2 cellular contexts compared by ENCODE assay signal in the genomic region with DNA sequence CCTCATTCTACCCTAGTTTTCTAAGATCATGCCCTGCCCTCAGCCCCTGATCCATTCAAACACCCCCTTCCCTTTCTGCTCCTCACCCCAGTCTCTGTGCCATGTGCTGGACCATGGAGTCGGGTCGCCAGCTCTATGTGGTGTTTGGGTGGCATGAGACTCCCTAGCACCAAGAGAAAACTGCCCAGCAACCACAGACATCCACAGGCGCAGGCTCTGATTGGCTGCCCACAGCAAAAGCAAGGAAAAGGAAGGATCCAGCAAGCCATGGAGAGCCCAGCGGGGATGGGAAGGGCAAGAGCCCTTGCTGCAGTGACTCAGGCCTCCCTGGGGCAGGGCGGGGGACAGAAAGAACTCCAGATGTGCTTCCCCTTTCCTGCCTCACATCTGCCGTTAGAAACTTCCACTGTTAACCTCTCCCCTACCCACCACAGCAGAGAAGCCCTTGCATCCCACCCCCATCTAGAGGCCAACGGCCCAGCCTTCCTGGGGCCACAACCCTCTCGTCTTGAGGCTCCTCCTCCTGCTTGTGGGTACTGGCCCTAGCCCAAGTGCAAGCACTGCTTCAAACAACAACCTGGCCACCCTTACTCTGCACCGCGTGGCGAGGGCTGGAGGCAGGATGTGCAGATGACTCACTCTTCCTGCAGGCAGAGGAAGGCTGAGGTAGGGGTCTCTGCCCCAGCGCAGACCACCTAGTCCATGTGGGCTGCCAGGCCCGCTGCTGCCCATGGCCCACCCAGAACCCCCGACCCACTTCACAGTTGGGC.
A peak's percentile ranks its signal among the peaks of the same experiment; 100 is the strongest.
TF ChIP-seq lines count a peak whose summit lies in the region.

No MANE protein-coding gene starts in this region.

TF ChIP-seq in HEK293, 187 proteins besides CTCF, POLR2A, EP300 and RAD21 (continues in another document):
- TF ChIP-seq ZBTB10 (tag by site-specific recombination; IDR thresholded peaks at IDR 0.05) = peak; percentile 14; the same call in 1 of the 2 replicates
- peak; percentile 30; the same call in 1 of the 2 replicates for TF ChIP-seq ZNF335 (tag by site-specific recombination; conservative IDR thresholded peaks at IDR 0.05)
- peak; percentile 58 for TF ChIP-seq SP3 (tag by site-specific recombination; IDR thresholded peaks at IDR 0.05)
- 0 out of 2 replicates have a peak, but pooled peaks have one; percentile 18 for TF ChIP-seq ZNF324 (tag by site-specific recombination; IDR thresholded peaks at IDR 0.05)
- no peak for TF ChIP-seq ZNF830 (tag by site-specific recombination; IDR thresholded peaks at IDR 0.05; ENCODE audit: low read depth)
- peak; percentile 87 for TF ChIP-seq ZXDB (tag by site-specific recombination; IDR thresholded peaks at IDR 0.05)
- TF ChIP-seq, protein P1, sequence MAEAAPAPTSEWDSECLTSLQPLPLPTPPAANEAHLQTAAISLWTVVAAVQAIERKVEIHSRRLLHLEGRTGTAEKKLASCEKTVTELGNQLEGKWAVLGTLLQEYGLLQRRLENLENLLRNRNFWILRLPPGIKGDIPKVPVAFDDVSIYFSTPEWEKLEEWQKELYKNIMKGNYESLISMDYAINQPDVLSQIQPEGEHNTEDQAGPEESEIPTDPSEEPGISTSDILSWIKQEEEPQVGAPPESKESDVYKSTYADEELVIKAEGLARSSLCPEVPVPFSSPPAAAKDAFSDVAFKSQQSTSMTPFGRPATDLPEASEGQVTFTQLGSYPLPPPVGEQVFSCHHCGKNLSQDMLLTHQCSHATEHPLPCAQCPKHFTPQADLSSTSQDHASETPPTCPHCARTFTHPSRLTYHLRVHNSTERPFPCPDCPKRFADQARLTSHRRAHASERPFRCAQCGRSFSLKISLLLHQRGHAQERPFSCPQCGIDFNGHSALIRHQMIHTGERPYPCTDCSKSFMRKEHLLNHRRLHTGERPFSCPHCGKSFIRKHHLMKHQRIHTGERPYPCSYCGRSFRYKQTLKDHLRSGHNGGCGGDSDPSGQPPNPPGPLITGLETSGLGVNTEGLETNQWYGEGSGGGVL (tag by site-specific recombination; IDR thresholded peaks at IDR 0.05) = peak; percentile 50
- TF ChIP-seq KLF8 (tag by site-specific recombination; IDR thresholded peaks at IDR 0.05) = no peak; the same call in none of the 2 replicates
- peak; percentile 58; the same call in 1 of the 2 replicates for TF ChIP-seq KLF17 (tag by site-specific recombination; IDR thresholded peaks at IDR 0.05)
- TF ChIP-seq SP2 (tag by site-specific recombination; IDR thresholded peaks at IDR 0.05) = peak; percentile 56
- TF ChIP-seq ZBTB20 (tag by site-specific recombination; IDR thresholded peaks at IDR 0.05) = peak; percentile 54; the same call in 1 of the 2 replicates
- TF ChIP-seq ZNF600 (tag by site-specific recombination; IDR thresholded peaks at IDR 0.05) = peak; percentile 86
- no peak for TF ChIP-seq ZNF530 (tag by site-specific recombination; IDR thresholded peaks at IDR 0.05; ENCODE audit: low read depth)
- TF ChIP-seq ZNF366 (tag by site-specific recombination; conservative IDR thresholded peaks at IDR 0.05) = peak; percentile 78
- TF ChIP-seq ZNF184 (tag by site-specific recombination; IDR thresholded peaks at IDR 0.05) = no peak
- 0 out of 2 replicates have a peak, but pooled peaks have one; percentile 34 for TF ChIP-seq KLF1 (tag by site-specific recombination; IDR thresholded peaks at IDR 0.05)
- TF ChIP-seq GLIS2 (tag by site-specific recombination; IDR thresholded peaks at IDR 0.05) = peak; percentile 88
- no peak for TF ChIP-seq ZFP41 (tag by site-specific recombination; IDR thresholded peaks at IDR 0.05; ENCODE audit: borderline replicate concordance)
- TF ChIP-seq ZNF692 (tag by site-specific recombination; IDR thresholded peaks at IDR 0.05) = peak; percentile 47; the same call in 1 of the 2 replicates
- TF ChIP-seq WT1 (tag by site-specific recombination; IDR thresholded peaks at IDR 0.05) = peak; percentile 3; the same call in 1 of the 2 replicates
- peak; percentile 42; the same call in 1 of the 2 replicates for TF ChIP-seq ZNF660 (tag by site-specific recombination; IDR thresholded peaks at IDR 0.05)
- no peak for TF ChIP-seq ZNF626 (tag by site-specific recombination; IDR thresholded peaks at IDR 0.05)
- peak; percentile 84 for TF ChIP-seq ZBTB48 (tag by site-specific recombination; IDR thresholded peaks at IDR 0.05)
- peak; percentile 93 for TF ChIP-seq IKZF3 (tag by site-specific recombination; IDR thresholded peaks at IDR 0.05)
- TF ChIP-seq ZBTB17 (tag by site-specific recombination; IDR thresholded peaks at IDR 0.05) = peak; percentile 71

TF ChIP-seq in HepG2, 621 proteins besides CTCF, POLR2A, EP300 and RAD21 (continues in another document):
- TF ChIP-seq, protein P2, sequence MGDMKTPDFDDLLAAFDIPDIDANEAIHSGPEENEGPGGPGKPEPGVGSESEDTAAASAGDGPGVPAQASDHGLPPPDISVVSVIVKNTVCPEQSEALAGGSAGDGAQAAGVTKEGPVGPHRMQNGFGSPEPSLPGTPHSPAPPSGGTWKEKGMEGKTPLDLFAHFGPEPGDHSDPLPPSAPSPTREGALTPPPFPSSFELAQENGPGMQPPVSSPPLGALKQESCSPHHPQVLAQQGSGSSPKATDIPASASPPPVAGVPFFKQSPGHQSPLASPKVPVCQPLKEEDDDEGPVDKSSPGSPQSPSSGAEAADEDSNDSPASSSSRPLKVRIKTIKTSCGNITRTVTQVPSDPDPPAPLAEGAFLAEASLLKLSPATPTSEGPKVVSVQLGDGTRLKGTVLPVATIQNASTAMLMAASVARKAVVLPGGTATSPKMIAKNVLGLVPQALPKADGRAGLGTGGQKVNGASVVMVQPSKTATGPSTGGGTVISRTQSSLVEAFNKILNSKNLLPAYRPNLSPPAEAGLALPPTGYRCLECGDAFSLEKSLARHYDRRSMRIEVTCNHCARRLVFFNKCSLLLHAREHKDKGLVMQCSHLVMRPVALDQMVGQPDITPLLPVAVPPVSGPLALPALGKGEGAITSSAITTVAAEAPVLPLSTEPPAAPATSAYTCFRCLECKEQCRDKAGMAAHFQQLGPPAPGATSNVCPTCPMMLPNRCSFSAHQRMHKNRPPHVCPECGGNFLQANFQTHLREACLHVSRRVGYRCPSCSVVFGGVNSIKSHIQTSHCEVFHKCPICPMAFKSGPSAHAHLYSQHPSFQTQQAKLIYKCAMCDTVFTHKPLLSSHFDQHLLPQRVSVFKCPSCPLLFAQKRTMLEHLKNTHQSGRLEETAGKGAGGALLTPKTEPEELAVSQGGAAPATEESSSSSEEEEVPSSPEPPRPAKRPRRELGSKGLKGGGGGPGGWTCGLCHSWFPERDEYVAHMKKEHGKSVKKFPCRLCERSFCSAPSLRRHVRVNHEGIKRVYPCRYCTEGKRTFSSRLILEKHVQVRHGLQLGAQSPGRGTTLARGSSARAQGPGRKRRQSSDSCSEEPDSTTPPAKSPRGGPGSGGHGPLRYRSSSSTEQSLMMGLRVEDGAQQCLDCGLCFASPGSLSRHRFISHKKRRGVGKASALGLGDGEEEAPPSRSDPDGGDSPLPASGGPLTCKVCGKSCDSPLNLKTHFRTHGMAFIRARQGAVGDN (CRISPR knock-in tag; IDR thresholded peaks at IDR 0.05) = peak; percentile 78
- peak; percentile 61; the same call in 1 of the 2 replicates for TF ChIP-seq NFYC (CRISPR knock-in tag; IDR thresholded peaks at IDR 0.05)
- no peak for TF ChIP-seq ZNF639 (CRISPR knock-in tag; conservative IDR thresholded peaks at IDR 0.05)
- peak; percentile 22 for TF ChIP-seq POLR2G (IDR thresholded peaks at IDR 0.05; ENCODE audit: low read depth, low read length)
- TF ChIP-seq AGO2 (optimal IDR thresholded peaks at IDR 0.05; ENCODE audit: low read depth, low read length) = peak; percentile 90
- no peak for TF ChIP-seq HNRNPUL1 (IDR thresholded peaks at IDR 0.05; ENCODE audit: low read depth, low read length)
- TF ChIP-seq TBP (CRISPR knock-in tag; IDR thresholded peaks at IDR 0.05) = no peak
- no peak for TF ChIP-seq JARID2 (CRISPR knock-in tag; IDR thresholded peaks at IDR 0.05; ENCODE audit: insufficient replicate concordance)
- no peak for TF ChIP-seq KLF16 (CRISPR knock-in tag; IDR thresholded peaks at IDR 0.05)
- TF ChIP-seq ZBTB33 (CRISPR knock-in tag; IDR thresholded peaks at IDR 0.05) = peak; percentile 70
- TF ChIP-seq POLR2AphosphoS5 (IDR thresholded peaks at IDR 0.05; ENCODE audit: low read depth, low read length) = peak; percentile 15; the same call in 1 of the 2 replicates
- TF ChIP-seq ZNF747 (CRISPR knock-in tag; IDR thresholded peaks at IDR 0.05; ENCODE audit: borderline replicate concordance) = no peak
- no peak for TF ChIP-seq ZBTB21 (CRISPR knock-in tag; IDR thresholded peaks at IDR 0.05)
- peak; percentile 50 for TF ChIP-seq NFYB (CRISPR knock-in tag; IDR thresholded peaks at IDR 0.05)
- peak; percentile 83 for TF ChIP-seq FOSL2 (CRISPR knock-in tag; IDR thresholded peaks at IDR 0.05)
- no peak for TF ChIP-seq ATF7 (IDR thresholded peaks at IDR 0.05)
- TF ChIP-seq ATF7 (CRISPR knock-in tag; IDR thresholded peaks at IDR 0.05) = 0 out of 2 replicates have a peak, but pooled peaks have one; percentile 17
- TF ChIP-seq IKZF5 (CRISPR knock-in tag; IDR thresholded peaks at IDR 0.05) = 0 out of 2 replicates have a peak, but pooled peaks have one; percentile 17
- no peak for TF ChIP-seq ONECUT2 (CRISPR knock-in tag; IDR thresholded peaks at IDR 0.05)
- peak; percentile 99 for TF ChIP-seq RFXANK (CRISPR knock-in tag; IDR thresholded peaks at IDR 0.05)
- TF ChIP-seq TBX2 (CRISPR knock-in tag; IDR thresholded peaks at IDR 0.05; ENCODE audit: borderline replicate concordance) = peak; percentile 64
- TF ChIP-seq KMT2A (CRISPR knock-in tag; IDR thresholded peaks at IDR 0.05) = no peak
- no peak for TF ChIP-seq EED (CRISPR knock-in tag; IDR thresholded peaks at IDR 0.05)
- TF ChIP-seq AHDC1 (CRISPR knock-in tag; IDR thresholded peaks at IDR 0.05; ENCODE audit: borderline replicate concordance) = no peak
- TF ChIP-seq, protein P3, sequence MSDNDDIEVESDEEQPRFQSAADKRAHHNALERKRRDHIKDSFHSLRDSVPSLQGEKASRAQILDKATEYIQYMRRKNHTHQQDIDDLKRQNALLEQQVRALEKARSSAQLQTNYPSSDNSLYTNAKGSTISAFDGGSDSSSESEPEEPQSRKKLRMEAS (IDR thresholded peaks at IDR 0.05) = 0 out of 2 replicates have a peak, but pooled peaks have one; percentile 26
- 0 out of 2 replicates have a peak, but pooled peaks have one; percentile 11 for TF ChIP-seq RXRA (CRISPR knock-in tag; IDR thresholded peaks at IDR 0.05)
- no peak for TF ChIP-seq ZNF234 (CRISPR knock-in tag; conservative IDR thresholded peaks at IDR 0.05)
